In genomic region chr1:202879128-202879527, GRCh38 we compare ENCODE assay signal across 26 cellular contexts. TPM values are rescaled to one million over a fixed set of nuclear protein-coding genes. Genes with fewer than 3 reads are reported as not detected.
DNase-seq lines count a peak whose midpoint lies in the region; ATAC-seq, FAIRE-seq and TF ChIP-seq lines count a peak whose summit lies in the region.
"Had no signal": no experiment of that assay in that cellular context is flagged by ENCODE, and none has a peak within 500 bp of the region (broad histone marks: within the 10 kb centered on the region; RNA-seq: fewer than 3 reads in every experiment).

No MANE protein-coding gene starts in this region.

- H3K27me3 Mint-ChIP-seq in activated naive CD4-positive, alpha-beta T cell treated with anti-CD3 and anti-CD28 coated beads, Interleukin-2, amount 50 U/mL, for 24 hours, result no peaks in the 10 kb centered on the region
- no peaks in the 10 kb centered on the region for H3K27me3 Mint-ChIP-seq in activated naive CD4-positive, alpha-beta T cell treated with anti-CD3 and anti-CD28 coated beads, Interleukin-2, amount 10 ng/mL, durations not matched to agents 7 days and 5 days
- no peaks in the 10 kb centered on the region for H3K27me3 Mint-ChIP-seq in WTC11 (ENCODE audit: low read depth)
- H3K27me3 Mint-ChIP-seq in nephron progenitor cell (ENCODE audit: low read depth, poor library complexity), result no peaks in the 10 kb centered on the region
- H3K27me3 Mint-ChIP-seq: CD4-positive, alpha-beta memory T cell; CD4-positive, CD25-positive, alpha-beta regulatory T cell; CD8-positive, alpha-beta memory T cell had no signal

- no peak overlapping the region for H4K5ac ChIP-seq in H1 (ENCODE audit: insufficient read length, low read depth, low read length)

- H3K4me3 ChIP-seq in H1 (ENCODE audit: extremely low read depth in 1 of 4, insufficient read depth in 2 of 4, low read depth in 3 of 4, low read length in 4 of 4) (no peak overlapping the region), suprapubic skin (no peak overlapping the region)
- H3K4me3 ChIP-seq: BLaER1 had no signal

- no peak for TF ChIP-seq EP300 in H1 (IDR thresholded peaks at IDR 0.05; ENCODE audit: borderline replicate concordance in 1 of 2, low read depth in 2 of 2, low read length in 2 of 2)
- TF ChIP-seq EP300 in suprapubic skin (IDR thresholded peaks at IDR 0.05), result no peak

- H3K36me3 Mint-ChIP-seq in activated naive CD4-positive, alpha-beta T cell treated with anti-CD3 and anti-CD28 coated beads, Interleukin-2, amount 50 U/mL, for 24 hours, result peaks cover 8% of the 10 kb centered on the region
- peaks cover 26% of the 10 kb centered on the region for H3K36me3 Mint-ChIP-seq in activated naive CD4-positive, alpha-beta T cell treated with anti-CD3 and anti-CD28 coated beads, Interleukin-2, amount 10 ng/mL, durations not matched to agents 7 days and 5 days
- H3K36me3 Mint-ChIP-seq in WTC11, result peaks cover 3% of the 10 kb centered on the region
- peaks cover 14% of the 10 kb centered on the region for H3K36me3 Mint-ChIP-seq in nephron progenitor cell (ENCODE audit: low read depth)

- TF ChIP-seq RAD21 in H1 (IDR thresholded peaks at IDR 0.05 in 1 of 2, conservative IDR thresholded peaks at IDR 0.05 in 1 of 2; ENCODE audit: low read depth in 2 of 2, low read length in 2 of 2), result no peak

- no peaks in the 10 kb centered on the region for H3K9me3 Mint-ChIP-seq in activated naive CD4-positive, alpha-beta T cell treated with anti-CD3 and anti-CD28 coated beads, Interleukin-2, amount 50 U/mL, for 24 hours
- no peaks in the 10 kb centered on the region for H3K9me3 Mint-ChIP-seq in activated naive CD4-positive, alpha-beta T cell treated with anti-CD3 and anti-CD28 coated beads, Interleukin-2, amount 10 ng/mL, durations not matched to agents 7 days and 5 days
- H3K9me3 Mint-ChIP-seq in WTC11, result no peaks in the 10 kb centered on the region
- H3K9me3 Mint-ChIP-seq in nephron progenitor cell, result no peaks in the 10 kb centered on the region
- H3K9me3 Mint-ChIP-seq: CD14-positive monocyte; CD4-positive, alpha-beta memory T cell; CD4-positive, CD25-positive, alpha-beta regulatory T cell; CD8-positive, alpha-beta memory T cell had no signal

- no peak overlapping the region for H3K4me3 Mint-ChIP-seq in activated naive CD4-positive, alpha-beta T cell treated with anti-CD3 and anti-CD28 coated beads, Interleukin-2, amount 50 U/mL, for 24 hours
- H3K4me3 Mint-ChIP-seq in activated naive CD4-positive, alpha-beta T cell treated with anti-CD3 and anti-CD28 coated beads, Interleukin-2, amount 10 ng/mL, durations not matched to agents 7 days and 5 days, result no peak overlapping the region
- H3K4me3 Mint-ChIP-seq in WTC11, result no peak overlapping the region
- no peak overlapping the region for H3K4me3 Mint-ChIP-seq in nephron progenitor cell
- H3K4me3 Mint-ChIP-seq: CD14-positive monocyte; CD4-positive, alpha-beta memory T cell; CD4-positive, CD25-positive, alpha-beta regulatory T cell; CD8-positive, alpha-beta memory T cell had no signal

- H3K4me1 ChIP-seq in H1 (replicated peaks in 1 of 4; ENCODE audit: control insufficient read depth in 3 of 4, insufficient read depth in 4 of 4, low read length in 3 of 4) (no peaks in the 10 kb centered on the region), suprapubic skin (no peaks in the 10 kb centered on the region)
- H3K4me1 ChIP-seq: BE2C had no signal

- H3K4me2 ChIP-seq in H1 (ENCODE audit: insufficient read depth in 1 of 2, low read depth in 2 of 2, low read length in 2 of 2), result no peak overlapping the region
- H3K4me2 ChIP-seq: BLaER1 had no signal

- ATAC-seq in WTC11, result no peak

- H3K9me3 ChIP-seq in H1 (ENCODE audit: insufficient read depth in 2 of 2, low read depth in 1 of 2, low read length in 1 of 2) (no peaks in the 10 kb centered on the region), suprapubic skin (no peaks in the 10 kb centered on the region)
- H3K9me3 ChIP-seq: BE2C, BLaER1 had no signal

- H3K27me3 ChIP-seq in H1 (replicated peaks in 1 of 4; ENCODE audit: control insufficient read depth in 3 of 4, extremely low read depth in 1 of 4, insufficient read depth in 3 of 4, low read length in 3 of 4), result no peaks in the 10 kb centered on the region
- no peaks in the 10 kb centered on the region for H3K27me3 ChIP-seq in suprapubic skin
- H3K27me3 ChIP-seq: BE2C, BLaER1 had no signal

- H3K23ac ChIP-seq in H1 (ENCODE audit: insufficient read length), result no peak overlapping the region

- H4K8ac ChIP-seq in H1 (ENCODE audit: extremely low read depth, insufficient read depth, low read length), result no peak overlapping the region

- H2BK15ac ChIP-seq in H1 (ENCODE audit: low read length), result no peak overlapping the region

- H3K27ac ChIP-seq in H1 (ENCODE audit: low read depth, low read length), result no peak overlapping the region
- no peak overlapping the region for H3K27ac ChIP-seq in suprapubic skin
- H3K27ac ChIP-seq: BLaER1 had no signal

- CTCF ChIA-PET in activated naive CD4-positive, alpha-beta T cell treated with anti-CD3 and anti-CD28 coated beads, Interleukin-2, amount 10 ng/mL, durations not matched to agents 7 days and 5 days (lab: Charles Lee), result interaction anchor here (0.6 to 0.9 kb wide), 2 partner anchors 16 to 28 kb away, joined by 3 read pairs; no protein-coding TSS in a partner anchor
- CTCF ChIA-PET in WTC11 (lab: Charles Lee) (no interaction called here), H1 (lab: Charles Lee; ENCODE audit: partially characterized antibody) (interaction anchor here (1.1 to 2.3 kb wide), 2 partner anchors 9 to 176 kb away, joined by 3 to 4 read pairs; no protein-coding TSS in a partner anchor)

- POLR2A ChIA-PET in WTC11 (lab: Charles Lee) (no interaction called here), H1 (lab: Charles Lee; ENCODE audit: partially characterized antibody) (interaction anchor here (1.0 to 1.8 kb wide), 3 partner anchors 8 to 10 kb away, joined by 4 read pairs; partner anchors contain the start of gene RABIF)

- no peaks in the 10 kb centered on the region for H3K79me2 ChIP-seq in H1 (ENCODE audit: control insufficient read depth in 1 of 2, insufficient read depth in 2 of 2, low read length in 2 of 2)

- H2BK5ac ChIP-seq in H1 (ENCODE audit: low read depth, low read length), result no peak overlapping the region

- H3K18ac ChIP-seq in H1 (ENCODE audit: extremely low read depth, low read length), result no peak overlapping the region

- no peak overlapping the region for H2AK5ac ChIP-seq in H1 (ENCODE audit: low read depth, low read length)

- no peaks in the 10 kb centered on the region; the same call in 1 of the 2 replicates for H3K79me1 ChIP-seq in H1 (ENCODE audit: low read depth, low read length)

- no peaks in the 10 kb centered on the region for H3K23me2 ChIP-seq in H1 (ENCODE audit: low read depth, low read length)

- peak overlapping the region; percentile 36 for H3K27ac Mint-ChIP-seq in activated naive CD4-positive, alpha-beta T cell treated with anti-CD3 and anti-CD28 coated beads, Interleukin-2, amount 50 U/mL, for 24 hours
- H3K27ac Mint-ChIP-seq in activated naive CD4-positive, alpha-beta T cell treated with anti-CD3 and anti-CD28 coated beads, Interleukin-2, amount 10 ng/mL, durations not matched to agents 7 days and 5 days, result no peak overlapping the region
- H3K27ac Mint-ChIP-seq in WTC11 (no peak overlapping the region; the same call in 1 of the 2 replicates), nephron progenitor cell (peak overlapping the region; percentile 28)
- H3K27ac Mint-ChIP-seq: CD14-positive monocyte; CD4-positive, alpha-beta memory T cell had no signal

- H2BK120ac ChIP-seq in H1 (replicated peaks; ENCODE audit: low read depth, low read length), result no peak overlapping the region

- H2BK12ac ChIP-seq in H1 (ENCODE audit: low read depth, low read length), result no peak overlapping the region

- no peak overlapping the region for H3K14ac ChIP-seq in H1 (ENCODE audit: insufficient read length)

- no peak overlapping the region for H3K4ac ChIP-seq in H1 (replicated peaks; ENCODE audit: insufficient read length, low read depth, low read length)

- no peak overlapping the region for H3K9ac ChIP-seq in H1 (replicated peaks in 1 of 4; ENCODE audit: extremely low read depth in 1 of 4, low read depth in 3 of 4, low read length in 3 of 4)
- H3K9ac ChIP-seq: BLaER1 had no signal

- no peak overlapping the region for H3K56ac ChIP-seq in H1 (replicated peaks; ENCODE audit: insufficient read length, low read depth, low read length)

- no peak overlapping the region for H4K91ac ChIP-seq in H1 (replicated peaks; ENCODE audit: insufficient read length, low read length)

- 94% methylated on average over 1 of the region's 1 CpG; no CpG with 5 or more reads in 1 of the 2 experiments for WGBS in H1 (ENCODE audit: extremely low coverage in 1 of 2, insufficient coverage in 1 of 2, insufficient read length in 1 of 2, insufficient replicate concordance in 2 of 2, low coverage in 1 of 2, low lambda C conversion rate in 2 of 2, missing lambda C conversion rate in 1 of 2), 2 experiments
- 96% methylated on average over 1 of the region's 1 CpG for WGBS in suprapubic skin

- H3K36me3 ChIP-seq in H1 (ENCODE audit: control insufficient read depth in 2 of 4, insufficient read depth in 4 of 4, low read length in 3 of 4) (peaks cover 2 to 11% (median 8%) of the 10 kb centered on the region in 4 experiments; a peak in 6 of 8 replicates), suprapubic skin (peaks cover 33% of the 10 kb centered on the region)

- TF ChIP-seq CTCF in WTC11 (IDR thresholded peaks at IDR 0.05) (no peak), H1 (IDR thresholded peaks at IDR 0.05; ENCODE audit: control extremely low read depth in 1 of 3, insufficient read depth in 1 of 3, low read depth in 1 of 3, low read length in 3 of 3) (no peak), nephron progenitor cell (IDR thresholded peaks at IDR 0.05) (no peak), suprapubic skin (IDR thresholded peaks at IDR 0.05) (no peak)

- H2BK20ac ChIP-seq in H1 (ENCODE audit: low read length), result no peak overlapping the region

- H4K20me1 ChIP-seq in H1 (replicated peaks in 1 of 2; ENCODE audit: control insufficient read depth in 1 of 2, insufficient read depth in 2 of 2, low read length in 2 of 2), result peaks cover 0 to under 1% of the 10 kb centered on the region in 2 experiments

- TF ChIP-seq POLR2A in H1 (IDR thresholded peaks at IDR 0.05; ENCODE audit: control extremely low read depth in 1 of 2, low read depth in 2 of 2, low read length in 2 of 2), result no peak
- TF ChIP-seq POLR2A in suprapubic skin (IDR thresholded peaks at IDR 0.05), result no peak

- DNase-seq in activated naive CD4-positive, alpha-beta T cell treated with anti-CD3 and anti-CD28 coated beads, Interleukin-2, amount 10 ng/mL, durations not matched to agents 7 days and 5 days, result no peak
- DNase-seq in WTC11 (ENCODE audit: low spot score) (no peak), H1 (ENCODE audit: low read depth in 1 of 2, low spot score in 2 of 2) (no peak), nephron progenitor cell (no peak), suprapubic skin (ENCODE audit: low spot score in 2 of 2) (no peak), dedifferentiated amniotic fluid mesenchymal stem cell (ENCODE audit: extremely low spot score) (no peak), iPS-NIHi11 (ENCODE audit: low spot score) (no peak)
- DNase-seq: 8988T; ACHN; BE2C; C1 segment of cervical spinal cord; CD4-positive, alpha-beta memory T cell; CD4-positive, CD25-positive, alpha-beta regulatory T cell; CD8-positive, alpha-beta memory T cell; COR-L47; DMS 273 treated with DMSO at 0.1 percent for 48 hours; DMS153; DMS53; DMS79 treated with DMSO at 0.1 percent for 48 hours; GF-D8 had no signal

- peaks cover 17% of the 10 kb centered on the region for H3K4me1 Mint-ChIP-seq in activated naive CD4-positive, alpha-beta T cell treated with anti-CD3 and anti-CD28 coated beads, Interleukin-2, amount 50 U/mL, for 24 hours
- H3K4me1 Mint-ChIP-seq in activated naive CD4-positive, alpha-beta T cell treated with anti-CD3 and anti-CD28 coated beads, Interleukin-2, amount 10 ng/mL, durations not matched to agents 7 days and 5 days, result peaks cover 13% of the 10 kb centered on the region
- H3K4me1 Mint-ChIP-seq in WTC11 (no peaks in the 10 kb centered on the region), nephron progenitor cell (no peaks in the 10 kb centered on the region)
- H3K4me1 Mint-ChIP-seq: CD14-positive monocyte had no signal

- H2AFZ ChIP-seq in H1 (ENCODE audit: low read length), result no peak overlapping the region

- no peak for FAIRE-seq in H1 (lab: Jason Lieb, UNC)
- FAIRE-seq: A204.1, G401.6, GM12891 had no signal

RNA-seq across cellular contexts. Expression of gene RABIF, which starts 9.8 kb away (rescaled TPM):
- 5.4 to 6.6 TPM (median 5.6 TPM) in 3 replicates for total RNA-seq in WTC11 (2021)
- 5.6 and 6.5 TPM in 2 replicates for total RNA-seq in H1 (2021; fragmentation: NEBNext Ultra II Directional; extraction: Animal tissue kit (Norgen Biotek cat#: 25700))
- 5.1 and 6.9 TPM in 2 replicates for polyA plus RNA-seq in H1 (2011; rRNA removed)
- 6.4 TPM for polyA plus RNA-seq in H1 (2011; cell fraction: cytosol; rRNA removed)
- polyA plus RNA-seq in H1 (2011; cell fraction: nucleus; rRNA removed), result 2.6 TPM
- 5.6 to 6.8 TPM (median 6.1 TPM) in 4 replicates for polyA plus RNA-seq in H1 (2012, experiment 1 of 2)
- 4.3 TPM for polyA plus RNA-seq in H1 (2012, experiment 2 of 2)
- polyA plus RNA-seq in H1 (2013, experiment 1 of 2), result 4.8 TPM
- polyA plus RNA-seq in H1 (2013, experiment 2 of 2), result 5.0 TPM
- 4.9 and 8.0 TPM in 2 replicates for polyA minus RNA-seq in H1 (2011; rRNA and poly(A)+ RNA removed)
- polyA minus RNA-seq in H1 (2011; cell fraction: cytosol; rRNA and poly(A)+ RNA removed), result 2.3 TPM
- 5.5 TPM for polyA minus RNA-seq in H1 (2011; cell fraction: nucleus; rRNA and poly(A)+ RNA removed)
- 10 to 100 TPM in 3 of 4 donors, 1 to 10 TPM in 1; 5.1 to 11.2 (median 10.6) TPM for total RNA-seq in suprapubic skin

RNA-seq across cellular contexts. Expression of gene KLHL12, which starts 47.9 kb away (rescaled TPM):
- total RNA-seq in WTC11 (2021) (29.6 to 35.5 TPM (median 34.6 TPM) in 3 replicates), suprapubic skin (10 to 100 TPM; 13.4 to 19.6 (median 15.1) TPM)
- 29.9 and 33.3 TPM in 2 replicates for total RNA-seq in H1 (2021; fragmentation: NEBNext Ultra II Directional; extraction: Animal tissue kit (Norgen Biotek cat#: 25700))
- polyA plus RNA-seq in H1 (2011; rRNA removed), result 22.3 and 27.2 TPM in 2 replicates
- polyA plus RNA-seq in H1 (2011; cell fraction: cytosol; rRNA removed), result 32.5 TPM
- 22.4 TPM for polyA plus RNA-seq in H1 (2011; cell fraction: nucleus; rRNA removed)
- polyA plus RNA-seq in H1 (2012, experiment 1 of 2), result 26.4 to 30.7 TPM (median 26.8 TPM) in 4 replicates
- 2.3 TPM for polyA plus RNA-seq in H1 (2012, experiment 2 of 2)
- 13.1 TPM for polyA plus RNA-seq in H1 (2013, experiment 1 of 2)
- 13.2 TPM for polyA plus RNA-seq in H1 (2013, experiment 2 of 2)
- polyA minus RNA-seq in H1 (2011; rRNA and poly(A)+ RNA removed), result 53.7 and 75.9 TPM in 2 replicates
- 15.3 TPM for polyA minus RNA-seq in H1 (2011; cell fraction: cytosol; rRNA and poly(A)+ RNA removed)
- polyA minus RNA-seq in H1 (2011; cell fraction: nucleus; rRNA and poly(A)+ RNA removed), result 20.5 TPM

Comparison
In these comparisons a context has a peak if more than half of its experiments do, and no peak if none do; other contexts are left out.
1. H3K27ac Mint-ChIP-seq: peak in activated naive CD4-positive, alpha-beta T cell treated with anti-CD3 and anti-CD28 coated beads, Interleukin-2, amount 50 U/mL, for 24 hours (single experiment) and nephron progenitor cell (single experiment); none in activated naive CD4-positive, alpha-beta T cell treated with anti-CD3 and anti-CD28 coated beads, Interleukin-2, amount 10 ng/mL, durations not matched to agents 7 days and 5 days (single experiment) and WTC11 (single experiment).